Comparison of ENCODE assay signal across 25 cellular contexts in genomic region chr9:98798254-98798653, GRCh38. TPM values are rescaled to one million over a fixed set of nuclear protein-coding genes. Genes with fewer than 3 reads are reported as not detected.
A peak's percentile ranks its signal among the peaks of the same experiment; 100 is the strongest.
DNase-seq lines count a peak whose midpoint lies in the region; ATAC-seq and TF ChIP-seq lines count a peak whose summit lies in the region.
"Had no signal": no experiment of that assay in that cellular context is flagged by ENCODE, and none has a peak within 500 bp of the region (broad histone marks: within the 10 kb centered on the region; RNA-seq: fewer than 3 reads in every experiment).

No MANE protein-coding gene starts in this region.

- no peak overlapping the region for H3K27ac Mint-ChIP-seq in activated naive CD8-positive, alpha-beta T cell
- no peak overlapping the region for H3K27ac Mint-ChIP-seq in activated naive CD8-positive, alpha-beta T cell treated with anti-CD3 and anti-CD28 coated beads, Interleukin-2, amount 50 U/mL, for 24 hours
- H3K27ac Mint-ChIP-seq in central memory CD8-positive, alpha-beta T cell (ENCODE audit: low read depth), result no peak overlapping the region
- no peak overlapping the region for H3K27ac Mint-ChIP-seq in progenitor cell of endocrine pancreas

- ATAC-seq in activated naive CD8-positive, alpha-beta T cell treated with anti-CD3 and anti-CD28 coated beads, Interleukin-2, amount 50 U/mL, for 24 hours, result no peak
- no peak for ATAC-seq in central memory CD8-positive, alpha-beta T cell (replicated peaks; ENCODE audit: extremely low read depth, poor library complexity, severe bottlenecking)
- ATAC-seq in HG03097 (IDR thresholded peaks at IDR 0.05; ENCODE audit: low FRiP score, unreplicated experiment) (no peak), right cardiac atrium (no peak)
- ATAC-seq: GM12878, HCT116 had no signal

- CTCF ChIA-PET in HEK293 (lab: Yijun Ruan, JAX), result interaction anchor here (0.6 to 2.6 kb wide), 3 partner anchors 9 to 129 kb away, joined by 7 to 11 read pairs (median 7); partner anchors contain the start of gene GALNT12

- peaks cover 21% of the 10 kb centered on the region for H3K4me1 Mint-ChIP-seq in activated naive CD8-positive, alpha-beta T cell (ENCODE audit: low read depth)
- peaks cover 22% of the 10 kb centered on the region for H3K4me1 Mint-ChIP-seq in activated naive CD8-positive, alpha-beta T cell treated with anti-CD3 and anti-CD28 coated beads, Interleukin-2, amount 50 U/mL, for 24 hours
- peaks cover 24% of the 10 kb centered on the region for H3K4me1 Mint-ChIP-seq in central memory CD8-positive, alpha-beta T cell
- peaks cover 9% of the 10 kb centered on the region for H3K4me1 Mint-ChIP-seq in progenitor cell of endocrine pancreas (ENCODE audit: low read depth)

- peaks cover 0 to 5% of the 10 kb centered on the region in 2 experiments; a peak in 1 of 3 replicates for H3K36me3 ChIP-seq in HEK293 (ENCODE audit: control insufficient read depth in 2 of 2, insufficient read depth in 1 of 2, low read length in 2 of 2)
- H3K36me3 ChIP-seq: BLaER1 treated with 17β-estradiol and CSF1 and Interleukin-3, amounts not matched to agents 10 nM and 100 nM had no signal

- no peaks in the 10 kb centered on the region for H3K27me3 ChIP-seq in right cardiac atrium (ENCODE audit: control insufficient read depth, insufficient read depth)
- H3K27me3 ChIP-seq: BLaER1 treated with 17β-estradiol and CSF1 and Interleukin-3, amounts not matched to agents 10 nM and 100 nM had no signal

- no peak for TF ChIP-seq CTCF in HEK293 (tag by site-specific recombination; IDR thresholded peaks at IDR 0.05)
- no peak for TF ChIP-seq CTCF in progenitor cell of endocrine pancreas (IDR thresholded peaks at IDR 0.05; ENCODE audit: unreplicated experiment)
- no peak for TF ChIP-seq CTCF in coronary artery (IDR thresholded peaks at IDR 0.05)

- H3K36me3 Mint-ChIP-seq in activated naive CD8-positive, alpha-beta T cell, result peaks cover 2% of the 10 kb centered on the region
- peaks cover 8% of the 10 kb centered on the region for H3K36me3 Mint-ChIP-seq in activated naive CD8-positive, alpha-beta T cell treated with anti-CD3 and anti-CD28 coated beads, Interleukin-2, amount 50 U/mL, for 24 hours (ENCODE audit: low read depth)
- H3K36me3 Mint-ChIP-seq in central memory CD8-positive, alpha-beta T cell (ENCODE audit: insufficient read depth), result peaks cover 6% of the 10 kb centered on the region
- no peaks in the 10 kb centered on the region for H3K36me3 Mint-ChIP-seq in progenitor cell of endocrine pancreas (ENCODE audit: insufficient read depth)

- no peak for DNase-seq in activated naive CD8-positive, alpha-beta T cell treated with anti-CD3 and anti-CD28 coated beads, Interleukin-2, amount 50 U/mL, for 24 hours
- DNase-seq in central memory CD8-positive, alpha-beta T cell (ENCODE audit: low spot score in 2 of 2), result no peak
- DNase-seq in progenitor cell of endocrine pancreas (ENCODE audit: low spot score, unreplicated experiment), result no peak
- DNase-seq in coronary artery (ENCODE audit: low spot score), result no peak
- no peak for DNase-seq in right cardiac atrium
- DNase-seq: CD8-positive, alpha-beta memory T cell; DMS 273 treated with DMSO at 0.1 percent for 48 hours; DMS79; EL; GDM1; Kasumi-1; NCI-H1105; NCI-H1436 treated with DMSO at 0.1 percent for 48 hours; NCI-H1930; NCI-H2107; NCI-H524; NCI-H774; SIG-M5 had no signal

- H3K9me3 ChIP-seq in HEK293 (ENCODE audit: control insufficient read depth, insufficient read depth, low read depth, low read length), result no peaks in the 10 kb centered on the region
- no peaks in the 10 kb centered on the region for H3K9me3 ChIP-seq in right cardiac atrium (ENCODE audit: control insufficient read depth, low read length)

- no peaks in the 10 kb centered on the region for H3K4me1 ChIP-seq in HEK293 (ENCODE audit: control insufficient read depth, insufficient read depth, low read length)
- H3K4me1 ChIP-seq in right cardiac atrium (ENCODE audit: control insufficient read depth, insufficient read depth, low read length), result peaks cover 2% of the 10 kb centered on the region

- POLR2A ChIA-PET in HEK293 (lab: Yijun Ruan, JAX), result no interaction called here

- 98% methylated on average over 3 of the region's 3 CpGs for WGBS in right cardiac atrium

- H3K27me3 Mint-ChIP-seq in activated naive CD8-positive, alpha-beta T cell, result peaks cover 1% of the 10 kb centered on the region
- H3K27me3 Mint-ChIP-seq in activated naive CD8-positive, alpha-beta T cell treated with anti-CD3 and anti-CD28 coated beads, Interleukin-2, amount 50 U/mL, for 24 hours, result no peaks in the 10 kb centered on the region
- peaks cover 18% of the 10 kb centered on the region for H3K27me3 Mint-ChIP-seq in central memory CD8-positive, alpha-beta T cell
- H3K27me3 Mint-ChIP-seq in progenitor cell of endocrine pancreas, result peaks cover 2% of the 10 kb centered on the region

- no peak overlapping the region for H3K27ac ChIP-seq in HEK293 (ENCODE audit: extremely low read depth, low read depth, low read length)
- no peak overlapping the region for H3K27ac ChIP-seq in coronary artery
- H3K27ac ChIP-seq in right cardiac atrium (ENCODE audit: low read length), result no peak overlapping the region
- H3K27ac ChIP-seq: BLaER1 treated with 17β-estradiol and CSF1 and Interleukin-3, amounts not matched to agents 10 nM and 100 nM; SK-N-MC had no signal

- no peaks in the 10 kb centered on the region for H3K9me3 Mint-ChIP-seq in activated naive CD8-positive, alpha-beta T cell (ENCODE audit: low read depth)
- peaks cover 10% of the 10 kb centered on the region for H3K9me3 Mint-ChIP-seq in activated naive CD8-positive, alpha-beta T cell treated with anti-CD3 and anti-CD28 coated beads, Interleukin-2, amount 50 U/mL, for 24 hours
- no peaks in the 10 kb centered on the region for H3K9me3 Mint-ChIP-seq in central memory CD8-positive, alpha-beta T cell
- no peaks in the 10 kb centered on the region for H3K9me3 Mint-ChIP-seq in progenitor cell of endocrine pancreas (ENCODE audit: low read depth)

- no peak overlapping the region for H3K4me3 ChIP-seq in HEK293 (ENCODE audit: low read depth, low read length)
- no peak overlapping the region for H3K4me3 ChIP-seq in coronary artery
- no peak overlapping the region for H3K4me3 ChIP-seq in right cardiac atrium (ENCODE audit: low read length)
- H3K4me3 ChIP-seq: BLaER1 treated with 17β-estradiol and CSF1 and Interleukin-3, amounts not matched to agents 10 nM and 100 nM; GM12878; SK-N-MC had no signal

- intact Hi-C loops in right cardiac atrium (cut with DNase I), result no loop called here

- H3K4me3 Mint-ChIP-seq in activated naive CD8-positive, alpha-beta T cell, result peak overlapping the region; percentile 51
- H3K4me3 Mint-ChIP-seq in activated naive CD8-positive, alpha-beta T cell treated with anti-CD3 and anti-CD28 coated beads, Interleukin-2, amount 50 U/mL, for 24 hours, result no peak overlapping the region
- H3K4me3 Mint-ChIP-seq in central memory CD8-positive, alpha-beta T cell, result peak overlapping the region; percentile 89
- H3K4me3 Mint-ChIP-seq in progenitor cell of endocrine pancreas (ENCODE audit: low read depth), result peak overlapping the region; percentile 9

TF ChIP-seq in HEK293, 187 proteins besides CTCF, POLR2A, EP300 and RAD21:
- TF ChIP-seq SETDB1 (IDR thresholded peaks at IDR 0.05; ENCODE audit: insufficient read length, low read length), result peak; percentile 14
- no peak for TF ChIP-seq ZNF843 (tag by site-specific recombination; IDR thresholded peaks at IDR 0.05)

RNA-seq across cellular contexts. Expression of gene ANKS6, which starts 1.9 kb away (rescaled TPM):
- 39.7 TPM in 2 replicates for total RNA-seq in progenitor cell of endocrine pancreas
- total RNA-seq in right cardiac atrium, result 1 to 10 TPM; 4.6 to 7.9 (median 6.1) TPM
- polyA plus RNA-seq in right cardiac atrium, result 3.6 TPM

RNA-seq across cellular contexts. Expression of gene GALNT12, which starts 9.2 kb away (rescaled TPM):
- total RNA-seq in progenitor cell of endocrine pancreas (12.9 and 15.9 TPM in 2 replicates), right cardiac atrium (1 to 10 TPM in 1 of 4 donors, under 1 TPM in 3; 0.68 to 1.3 (median 0.92) TPM)
- 0.29 TPM for polyA plus RNA-seq in right cardiac atrium
